In genomic region chr1:167248707-167249642, GRCh38 we compare ENCODE assay signal across 29 cellular contexts. TPM values are rescaled to one million over a fixed set of nuclear protein-coding genes. Genes with fewer than 3 reads are reported as not detected.
DNase-seq lines count a peak whose midpoint lies in the region; ATAC-seq, FAIRE-seq and TF ChIP-seq lines count a peak whose summit lies in the region.
"Had no signal": no experiment of that assay in that cellular context is flagged by ENCODE, and none has a peak within 500 bp of the region (broad histone marks: within the 10 kb centered on the region; RNA-seq: fewer than 3 reads in every experiment).

No MANE protein-coding gene starts in this region.

- peak overlapping the region; percentile 90 for H2BK120ac ChIP-seq in trophoblast cell (ENCODE audit: insufficient read depth, low read length, poor library complexity)

- H3K27me3 Mint-ChIP-seq in natural killer cell treated with Interleukin-12 subunit alpha and Interleukin-12 subunit beta and Interleukin-15 and Interleukin-18, amount 100 ng/mL, for 72 hours, result no peaks in the 10 kb centered on the region
- H3K27me3 Mint-ChIP-seq in natural killer cell (ENCODE audit: low read depth in 2 of 2), result no peaks in the 10 kb centered on the region
- H3K27me3 Mint-ChIP-seq: activated CD4-positive, alpha-beta T cell treated with anti-CD3 and anti-CD28 coated beads, Interleukin-2, amount 10 ng/mL, durations not matched to agents 7 days and 5 days; activated CD8-positive, alpha-beta memory T cell treated with anti-CD3 and anti-CD28 coated beads, Interleukin-2, amount 10 ng/mL, durations not matched to agents 7 days and 5 days had no signal

- no peak overlapping the region for H4K12ac ChIP-seq in trophoblast cell (ENCODE audit: low read depth, low read length)

- no peak overlapping the region for H3K14ac ChIP-seq in trophoblast cell (ENCODE audit: low read length)

- in situ Hi-C loops in GM12878 (cut with MboI), result no loop called here

- H3K9me3 ChIP-seq in GM12878 (replicated peaks; ENCODE audit: control insufficient read depth, insufficient read depth, low read length) (no peaks in the 10 kb centered on the region), trophoblast cell (ENCODE audit: insufficient read depth, low read depth, low read length) (peaks cover 2% of the 10 kb centered on the region)
- H3K9me3 ChIP-seq: adrenal gland, esophagus squamous epithelium, mucosa of descending colon, sigmoid colon, SJSA1, tibial nerve had no signal

- no peak for TF ChIP-seq POLR2A in GM12878 (IDR thresholded peaks at IDR 0.05; ENCODE audit: low read depth, low read length)

- peak overlapping the region; percentile 64 for H2BK5ac ChIP-seq in trophoblast cell (ENCODE audit: low read depth, low read length, poor library complexity)

- H3K4ac ChIP-seq in trophoblast cell (ENCODE audit: low read depth, low read length), result no peak overlapping the region

- peak overlapping the region; percentile 82 for H4K91ac ChIP-seq in trophoblast cell (ENCODE audit: low read depth, low read length)

- TF ChIP-seq CTCF in natural killer cell (IDR thresholded peaks at IDR 0.05) (no peak), GM12878 (IDR thresholded peaks at IDR 0.05 in 2 of 3, conservative IDR thresholded peaks at IDR 0.05 in 1 of 3; ENCODE audit: control insufficient read depth in 2 of 3, extremely low read depth in 1 of 3, insufficient read depth in 1 of 3, low read depth in 3 of 3, low read length in 3 of 3) (no peak), coronary artery (IDR thresholded peaks at IDR 0.05) (no peak)

- H3K4me2 ChIP-seq in GM12878 (ENCODE audit: control insufficient read depth, insufficient read depth) (peak overlapping the region; percentile 71), trophoblast cell (ENCODE audit: low read length) (peak overlapping the region; percentile 45)

- SMC1A ChIA-PET in GM12878 (lab: Charles Lee; ENCODE audit: uncharacterized antibody, unreplicated experiment), result interaction anchor here (2.7 to 6.2 kb wide), 3 partner anchors 9 to 16 kb away, joined by 12 to 73 read pairs (median 57); no protein-coding TSS in a partner anchor

- H3K4me1 Mint-ChIP-seq in natural killer cell treated with Interleukin-12 subunit alpha and Interleukin-12 subunit beta and Interleukin-15 and Interleukin-18, amount 100 ng/mL, for 72 hours (ENCODE audit: low read depth in 2 of 2), result peaks cover 22 to 25% of the 10 kb centered on the region in 2 donors
- peaks cover 20 to 23% of the 10 kb centered on the region in 2 donors for H3K4me1 Mint-ChIP-seq in natural killer cell

- intact Hi-C loops in natural killer cell (cut with micrococcal nuclease), result no loop called here
- intact Hi-C loops in GM12878 (cut with micrococcal nuclease; ENCODE audit: unreplicated experiment), result no loop called here

- no peaks in the 10 kb centered on the region for H3K36me3 Mint-ChIP-seq in natural killer cell treated with Interleukin-12 subunit alpha and Interleukin-12 subunit beta and Interleukin-15 and Interleukin-18, amount 100 ng/mL, for 72 hours
- no peaks in the 10 kb centered on the region for H3K36me3 Mint-ChIP-seq in natural killer cell

- CTCF ChIA-PET in GM12878 (lab: Yijun Ruan, JAX), result interaction anchor here (3.0 to 4.0 kb wide), 2 partner anchors 14 to 29 kb away, joined by 10 to 21 read pairs; partner anchors contain the start of gene POU2F1

- no peak overlapping the region; the same call in 1 of the 2 replicates for H3K27ac ChIP-seq in GM12878 (ENCODE audit: control insufficient read depth, insufficient read depth)
- H3K27ac ChIP-seq in trophoblast cell (ENCODE audit: low read depth, low read length), result peak overlapping the region; percentile 93
- no peak overlapping the region for H3K27ac ChIP-seq in coronary artery
- H3K27ac ChIP-seq: adrenal gland, brain microvascular endothelial cell, C4-2B, esophagus squamous epithelium, HL-60, sigmoid colon, SJSA1, stomach, tibial nerve, WERI-Rb-1 had no signal

- peak overlapping the region; percentile 6 to 45 for H3K27ac Mint-ChIP-seq in natural killer cell treated with Interleukin-12 subunit alpha and Interleukin-12 subunit beta and Interleukin-15 and Interleukin-18, amount 100 ng/mL, for 72 hours
- peak overlapping the region in 1 of 2 donors; percentile 1 for H3K27ac Mint-ChIP-seq in natural killer cell
- H3K27ac Mint-ChIP-seq: activated CD4-positive, alpha-beta T cell treated with anti-CD3 and anti-CD28 coated beads, Interleukin-2, amount 10 ng/mL, durations not matched to agents 7 days and 5 days; activated CD8-positive, alpha-beta memory T cell treated with anti-CD3 and anti-CD28 coated beads, Interleukin-2, amount 10 ng/mL, durations not matched to agents 7 days and 5 days; endodermal cell had no signal

- H3K4me1 ChIP-seq in GM12878 (ENCODE audit: control insufficient read depth, insufficient read depth, low read length) (peaks cover 21% of the 10 kb centered on the region), trophoblast cell (ENCODE audit: control insufficient read depth in 1 of 2, insufficient read depth in 2 of 2, low read length in 2 of 2) (peaks cover 4 to 11% of the 10 kb centered on the region in 2 experiments)
- H3K4me1 ChIP-seq: SJSA1 had no signal

- peak overlapping the region; percentile 47 for H3K23ac ChIP-seq in trophoblast cell (ENCODE audit: low read length)

- ATAC-seq in natural killer cell treated with Interleukin-12 subunit alpha and Interleukin-12 subunit beta and Interleukin-15 and Interleukin-18, amount 100 ng/mL, for 72 hours, result peak in 1 of 2 donors; percentile 45
- ATAC-seq in natural killer cell (no peak), HG02642 (IDR thresholded peaks at IDR 0.05; ENCODE audit: poor library complexity, unreplicated experiment) (peak; percentile 8), GM12878 (no peak), GM18498 (IDR thresholded peaks at IDR 0.05; ENCODE audit: unreplicated experiment) (no peak)
- ATAC-seq: left ventricle myocardium superior, mucosa of descending colon had no signal

- RAD21 ChIA-PET in GM12878 (lab: Charles Lee; ENCODE audit: unreplicated experiment), result interaction anchor here (2.2 kb wide), 1 partner anchor 16 kb away, joined by 9 read pairs; no protein-coding TSS in a partner anchor

- peak overlapping the region; percentile 63 for H2BK12ac ChIP-seq in trophoblast cell (ENCODE audit: low read length)

- no peak for TF ChIP-seq RAD21 in GM12878 (IDR thresholded peaks at IDR 0.05; ENCODE audit: insufficient read depth, low read depth, low read length)

- BruUV-seq in GM12878 (replicated peaks; lab: Mats Ljungman, UMichigan), result no TSS peak

- 84% methylated on average over 4 of the region's 4 CpGs for WGBS in GM12878 (ENCODE audit: insufficient coverage, insufficient replicate concordance, low lambda C conversion rate, missing lambda C conversion rate)
- no CpG with 5 or more reads among the region's 4 CpGs for WGBS in trophoblast cell (ENCODE audit: extremely low coverage, insufficient coverage, insufficient read length)

- H2AK5ac ChIP-seq in trophoblast cell (ENCODE audit: low read length), result no peak overlapping the region

- H3K79me1 ChIP-seq in trophoblast cell (ENCODE audit: low read length), result peaks cover 6% of the 10 kb centered on the region

- H3K27me3 ChIP-seq in GM12878 (replicated peaks in 1 of 2; ENCODE audit: control insufficient read depth in 2 of 2, insufficient read depth in 2 of 2, low read length in 1 of 2), result no peaks in the 10 kb centered on the region
- no peaks in the 10 kb centered on the region for H3K27me3 ChIP-seq in trophoblast cell (ENCODE audit: insufficient read depth, low read length)
- H3K27me3 ChIP-seq: adrenal gland, brain microvascular endothelial cell, esophagus squamous epithelium, sigmoid colon, SJSA1, stomach, tibial nerve had no signal

- peak overlapping the region; percentile 6 for H3K4me3 Mint-ChIP-seq in natural killer cell treated with Interleukin-12 subunit alpha and Interleukin-12 subunit beta and Interleukin-15 and Interleukin-18, amount 100 ng/mL, for 72 hours
- no peak overlapping the region for H3K4me3 Mint-ChIP-seq in natural killer cell
- H3K4me3 Mint-ChIP-seq: activated CD4-positive, alpha-beta T cell treated with anti-CD3 and anti-CD28 coated beads, Interleukin-2, amount 10 ng/mL, durations not matched to agents 7 days and 5 days; activated CD8-positive, alpha-beta memory T cell treated with anti-CD3 and anti-CD28 coated beads, Interleukin-2, amount 10 ng/mL, durations not matched to agents 7 days and 5 days; endodermal cell had no signal

- H3K9me3 Mint-ChIP-seq in natural killer cell treated with Interleukin-12 subunit alpha and Interleukin-12 subunit beta and Interleukin-15 and Interleukin-18, amount 100 ng/mL, for 72 hours, result no peaks in the 10 kb centered on the region
- H3K9me3 Mint-ChIP-seq in natural killer cell, result peaks cover 0 to 1% of the 10 kb centered on the region in 2 donors
- H3K9me3 Mint-ChIP-seq: endodermal cell had no signal

- no peak overlapping the region for H3K18ac ChIP-seq in trophoblast cell (ENCODE audit: low read length)

- no peak overlapping the region for H3K9ac ChIP-seq in GM12878 (ENCODE audit: control insufficient read depth, insufficient read depth, low read length)
- no peak overlapping the region for H3K9ac ChIP-seq in trophoblast cell (ENCODE audit: low read length)

- H4K8ac ChIP-seq in trophoblast cell (ENCODE audit: low read depth, low read length), result no peak overlapping the region

- no peaks in the 10 kb centered on the region for H3K36me3 ChIP-seq in GM12878 (ENCODE audit: control insufficient read depth in 2 of 2, insufficient read depth in 2 of 2, low read length in 1 of 2)
- H3K36me3 ChIP-seq in trophoblast cell (ENCODE audit: control insufficient read depth in 1 of 2, insufficient read depth in 2 of 2, low read length in 2 of 2), result peaks cover 0 to 4% of the 10 kb centered on the region in 2 experiments
- H3K36me3 ChIP-seq: adrenal gland, brain microvascular endothelial cell, sigmoid colon, SJSA1, stomach, WERI-Rb-1 had no signal

- H4K20me1 ChIP-seq in GM12878 (ENCODE audit: control insufficient read depth, insufficient read depth), result no peaks in the 10 kb centered on the region

- FAIRE-seq in GM12878 (lab: Jason Lieb, UNC), result no peak
- FAIRE-seq: frontal cortex had no signal

- no peak overlapping the region for H3K4me3 ChIP-seq in GM12878
- no peak overlapping the region for H3K4me3 ChIP-seq in trophoblast cell (ENCODE audit: low read depth, low read length)
- H3K4me3 ChIP-seq in coronary artery, result no peak overlapping the region
- H3K4me3 ChIP-seq: adrenal gland, esophagus squamous epithelium, mucosa of descending colon, sigmoid colon, SJSA1, stomach, tibial nerve had no signal

- H3K79me2 ChIP-seq in GM12878 (ENCODE audit: control insufficient read depth, insufficient read depth, low read length), result peaks cover 47% of the 10 kb centered on the region
- H3K79me2 ChIP-seq in trophoblast cell (ENCODE audit: control insufficient read depth, insufficient read depth, low read length, poor library complexity), result peaks cover 4% of the 10 kb centered on the region

- no peak for TF ChIP-seq EP300 in GM12878 (IDR thresholded peaks at IDR 0.05; ENCODE audit: borderline replicate concordance in 1 of 2, control insufficient read depth in 1 of 2, low read depth in 2 of 2, low read length in 2 of 2)

- POLR2A ChIA-PET in GM12878 (lab: Charles Lee), result interaction anchor here (0.5 to 1.5 kb wide), 3 partner anchors 16 to 94 kb away, joined by 4 to 10 read pairs (median 4); partner anchors contain the start of gene POU2F1

- H2AFZ ChIP-seq in GM12878 (ENCODE audit: control insufficient read depth, low read depth, low read length) (no peak overlapping the region), trophoblast cell (ENCODE audit: insufficient read depth, low read length, poor library complexity) (no peak overlapping the region)

- no peak for DNase-seq in natural killer cell treated with Interleukin-12 subunit alpha and Interleukin-12 subunit beta and Interleukin-15 and Interleukin-18, amount 100 ng/mL, for 72 hours (ENCODE audit: low spot score)
- DNase-seq in natural killer cell, result no peak
- no peak for DNase-seq in GM12878 (ENCODE audit: low read depth, low spot score)
- peak in 1 of 2 donors; percentile 80 for DNase-seq in trophoblast cell
- DNase-seq in coronary artery (ENCODE audit: low spot score), result no peak
- no peak for DNase-seq in SKM-1 treated with dmso at 0.1 percent for 144 hours (lab: John Stamatoyannopoulos, UW; ENCODE audit: unreplicated experiment)
- DNase-seq: activated CD4-positive, alpha-beta T cell treated with anti-CD3 and anti-CD28 coated beads, Interleukin-2, amount 10 ng/mL, durations not matched to agents 7 days and 5 days; activated CD8-positive, alpha-beta memory T cell treated with anti-CD3 and anti-CD28 coated beads, Interleukin-2, amount 10 ng/mL, durations not matched to agents 7 days and 5 days; adrenal gland; brain microvascular endothelial cell; endodermal cell; esophagus squamous epithelium; hypothalamus; left ventricle myocardium superior; mucosa of descending colon; NCI-H2081; NCI-H226; NCI-H748 treated with DMSO at 0.1 percent for 48 hours; sigmoid colon; stomach; T-helper 2 cell; WERI-Rb-1 had no signal

RNA-seq across cellular contexts. Expression of gene POU2F1, which starts 28.3 kb away (rescaled TPM):
- 10 to 100 TPM; 22.9 to 40.2 TPM for total RNA-seq in natural killer cell treated with Interleukin-12 subunit alpha and Interleukin-12 subunit beta and Interleukin-15 and Interleukin-18, amount 100 ng/mL, for 72 hours
- total RNA-seq in natural killer cell (10 to 100 TPM; 39.8 to 44.6 (median 40.9) TPM), GM12878 (2014; rRNA removed) (10.1 and 10.2 TPM in 2 replicates), GM12878 (2014; rRNA removed; fragmentation: Illumina TruSeq; extraction: Trizol) (15.6 and 15.7 TPM in 2 replicates), GM12878 (2021) (21.1 and 21.7 TPM in 2 replicates)
- 130 and 140 TPM in 2 replicates for total RNA-seq in GM12878 (2013; cell fraction: nucleolus; rRNA removed)
- polyA plus RNA-seq in GM12878 (2011; ENCODE audit: low read depth), result 3.8 TPM
- polyA plus RNA-seq in GM12878 (2011; rRNA removed) (18.0 and 21.0 TPM in 2 replicates), GM12878 (2014; fragmentation: Illumina TruSeq; extraction: Trizol) (8.2 and 9.4 TPM in 2 replicates), GM12878 (2014; fragmentation: Nextera tagmentation; extraction: Ambion mirVana) (1 to 10 TPM; 2.5 to 4.6 TPM), GM12878 (2014; rRNA removed) (6.9 and 7.2 TPM in 2 replicates), GM12878 (2016; fragmentation: Nextera tagmentation; extraction: Ambion mirVana) (10 to 100 TPM; 14.9 to 20.0 TPM)
- 14.8 and 17.0 TPM in 2 replicates for polyA plus RNA-seq in GM12878 (2011; cell fraction: cytosol; rRNA removed)
- polyA plus RNA-seq in GM12878 (2011; cell fraction: nucleus; rRNA removed), result 34.7 and 37.1 TPM in 2 replicates
- 5.8 and 8.8 TPM in 2 replicates for polyA plus RNA-seq in GM12878 (2012)
- 65.6 and 68.2 TPM in 2 replicates for polyA minus RNA-seq in GM12878 (2011; rRNA and poly(A)+ RNA removed)
- 7.9 and 8.9 TPM in 2 replicates for polyA minus RNA-seq in GM12878 (2011; cell fraction: cytosol; rRNA and poly(A)+ RNA removed)
- polyA minus RNA-seq in GM12878 (2011; cell fraction: nucleus; rRNA and poly(A)+ RNA removed), result 30.2 and 46.4 TPM in 2 replicates
- 28.6 and 29.4 TPM in 2 replicates for polyA plus RNA-seq in trophoblast cell (2013)
